Comparison of ENCODE assay signal across 1 cellular context in the genomic region with DNA sequence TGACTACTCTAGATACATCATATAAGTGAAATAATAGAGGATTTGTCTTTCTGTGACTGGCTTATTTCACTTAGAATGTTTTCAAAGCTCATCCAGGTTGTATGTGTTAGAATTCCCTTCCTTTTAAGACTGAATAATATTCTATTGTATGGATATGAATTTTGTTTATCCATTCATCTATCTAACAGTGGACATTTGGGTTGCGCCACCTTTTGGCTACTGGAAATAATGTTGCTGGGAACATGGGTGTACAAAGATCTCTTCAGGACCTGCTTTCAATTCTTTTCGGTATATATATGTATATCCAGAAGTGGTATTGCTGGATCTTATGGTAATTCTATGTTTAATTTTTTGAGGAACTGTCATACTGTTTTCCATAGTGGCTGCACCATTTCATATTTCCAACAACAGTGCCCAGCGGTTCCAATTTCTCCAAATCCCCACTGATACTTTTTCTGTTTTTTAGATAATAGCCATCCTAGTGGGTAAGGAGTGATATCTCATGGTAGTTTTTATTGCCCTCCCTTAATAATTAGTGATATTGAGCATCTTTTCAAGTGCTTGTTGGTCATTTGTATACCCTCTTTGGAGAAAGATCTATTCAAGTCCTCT.
TF ChIP-seq lines count a peak whose summit lies in the region.

No MANE protein-coding gene starts in this region.

TF ChIP-seq in HCT116, 20 proteins besides CTCF, POLR2A, EP300 and RAD21 (continued from another document):
- no peak for TF ChIP-seq ZBTB33 (IDR thresholded peaks at IDR 0.05; ENCODE audit: extremely low read depth, insufficient replicate concordance, low read length)
- TF ChIP-seq ZNF274 (IDR thresholded peaks at IDR 0.05; ENCODE audit: low read depth, low read length) = no peak
- TF ChIP-seq SIN3A (IDR thresholded peaks at IDR 0.05; ENCODE audit: low read depth) = no peak
- TF ChIP-seq SP1 (IDR thresholded peaks at IDR 0.05; ENCODE audit: low read depth) = no peak
- no peak for TF ChIP-seq ZFX (IDR thresholded peaks at IDR 0.05)
- no peak for TF ChIP-seq CEBPB (IDR thresholded peaks at IDR 0.05; ENCODE audit: low read depth)
- TF ChIP-seq ATF3 (IDR thresholded peaks at IDR 0.05) = no peak
- TF ChIP-seq FOSL1 (IDR thresholded peaks at IDR 0.05; ENCODE audit: low read depth) = no peak
- no peak for TF ChIP-seq REST (IDR thresholded peaks at IDR 0.05; ENCODE audit: low read depth)
- no peak for TF ChIP-seq EGR1 (IDR thresholded peaks at IDR 0.05; ENCODE audit: low read depth)
- TF ChIP-seq YY1 (IDR thresholded peaks at IDR 0.05; ENCODE audit: extremely low read depth, insufficient replicate concordance, low read depth, low read length) = no peak
- no peak for TF ChIP-seq EZH2phosphoT487 (IDR thresholded peaks at IDR 0.05; ENCODE audit: borderline replicate concordance)
- TF ChIP-seq CBX3 (IDR thresholded peaks at IDR 0.05; ENCODE audit: low read depth) = no peak
- no peak for TF ChIP-seq ELF1 (IDR thresholded peaks at IDR 0.05; ENCODE audit: borderline replicate concordance, low read depth)
- TF ChIP-seq JUND (IDR thresholded peaks at IDR 0.05) = no peak
TF ChIP-seq in HCT116: peak in this region for 0.
